Comparison of ENCODE assay signal across 5 cellular contexts in genomic region chr5:141332571-141332970, GRCh38. TPM values are rescaled to one million over a fixed set of nuclear protein-coding genes. Genes with fewer than 3 reads are reported as not detected.
"Had no signal": no experiment of that assay in that cellular context is flagged by ENCODE, and none has a peak within 500 bp of the region (broad histone marks: within the 10 kb centered on the region; RNA-seq: fewer than 3 reads in every experiment).

No MANE protein-coding gene starts in this region.

RNA-seq across cellular contexts. Expression of gene PCDHGA1, which starts 2.3 kb away (rescaled TPM):
- total RNA-seq: natural killer cell had no signal
- polyA plus RNA-seq: naive thymus-derived CD8-positive, alpha-beta T cell had no signal

RNA-seq across cellular contexts. Expression of gene PCDHGA2, which starts 6.0 kb away (rescaled TPM):
- total RNA-seq: natural killer cell; natural killer cell treated with Interleukin-12 subunit alpha and Interleukin-12 subunit beta and Interleukin-15 and Interleukin-18, amount 100 ng/mL, for 72 hours; osteocyte had no signal
- polyA plus RNA-seq: naive thymus-derived CD8-positive, alpha-beta T cell; smooth muscle cell had no signal

RNA-seq across cellular contexts. Expression of gene PCDHGA3, which starts 11.1 kb away (rescaled TPM):
- total RNA-seq: naive thymus-derived CD8-positive, alpha-beta T cell; natural killer cell; natural killer cell treated with Interleukin-12 subunit alpha and Interleukin-12 subunit beta and Interleukin-15 and Interleukin-18, amount 100 ng/mL, for 72 hours; osteocyte; smooth muscle cell had no signal
- polyA plus RNA-seq: smooth muscle cell had no signal

RNA-seq across cellular contexts. Expression of gene PCDHGB1, which starts 17.3 kb away (rescaled TPM):
- polyA plus RNA-seq: naive thymus-derived CD8-positive, alpha-beta T cell had no signal
